ENCODE assay signal across 1 cellular context in genomic region chr11:17277024-17277584, GRCh38.
TF ChIP-seq lines count a peak whose summit lies in the region.

No MANE protein-coding gene starts in this region.

TF ChIP-seq in GM12878, 131 proteins besides CTCF, POLR2A, EP300 and RAD21 (continued from another document):
- TF ChIP-seq NKRF (conservative IDR thresholded peaks at IDR 0.05) (no peak), MYB (IDR thresholded peaks at IDR 0.05; ENCODE audit: borderline replicate concordance, low read depth, low read length) (0 out of 2 replicates have a peak, but pooled peaks have one; percentile 19), HDGF (IDR thresholded peaks at IDR 0.05) (0 out of 2 replicates have a peak, but pooled peaks have one; percentile 34), MXI1 (IDR thresholded peaks at IDR 0.05; ENCODE audit: low read depth, low read length) (no peak), ZBED1 (IDR thresholded peaks at IDR 0.05; ENCODE audit: borderline replicate concordance) (peak; percentile 81; the same call in 1 of the 2 replicates), USF1 (IDR thresholded peaks at IDR 0.05; ENCODE audit: borderline replicate concordance, extremely low read length, insufficient read depth, low read depth, low read length) (no peak), NR2F1 (conservative IDR thresholded peaks at IDR 0.05) (0 out of 2 replicates have a peak, but pooled peaks have one; percentile 21), RELA (IDR thresholded peaks at IDR 0.05; ENCODE audit: borderline replicate concordance, partially characterized antibody) (peak; percentile 12), IKZF2 (IDR thresholded peaks at IDR 0.05) (peak in 1 of 2 experiments; percentile 33; a peak in 1 of 4 replicates), KDM1A (IDR thresholded peaks at IDR 0.05; ENCODE audit: borderline replicate concordance) (no peak), STAT1 (conservative IDR thresholded peaks at IDR 0.05) (0 out of 2 replicates have a peak, but pooled peaks have one; percentile 34), RUNX3 (IDR thresholded peaks at IDR 0.05; ENCODE audit: low read length) (peak; percentile 80), CBFB (IDR thresholded peaks at IDR 0.05; ENCODE audit: low read depth) (peak; percentile 72; the same call in 1 of the 2 replicates), MEF2B (IDR thresholded peaks at IDR 0.05; ENCODE audit: partially characterized antibody, poor library complexity, severe bottlenecking) (peak; percentile 3)
TF ChIP-seq in GM12878: peak in this region for 12.
